ENCODE assay signal across 11 cellular contexts in the genomic region with DNA sequence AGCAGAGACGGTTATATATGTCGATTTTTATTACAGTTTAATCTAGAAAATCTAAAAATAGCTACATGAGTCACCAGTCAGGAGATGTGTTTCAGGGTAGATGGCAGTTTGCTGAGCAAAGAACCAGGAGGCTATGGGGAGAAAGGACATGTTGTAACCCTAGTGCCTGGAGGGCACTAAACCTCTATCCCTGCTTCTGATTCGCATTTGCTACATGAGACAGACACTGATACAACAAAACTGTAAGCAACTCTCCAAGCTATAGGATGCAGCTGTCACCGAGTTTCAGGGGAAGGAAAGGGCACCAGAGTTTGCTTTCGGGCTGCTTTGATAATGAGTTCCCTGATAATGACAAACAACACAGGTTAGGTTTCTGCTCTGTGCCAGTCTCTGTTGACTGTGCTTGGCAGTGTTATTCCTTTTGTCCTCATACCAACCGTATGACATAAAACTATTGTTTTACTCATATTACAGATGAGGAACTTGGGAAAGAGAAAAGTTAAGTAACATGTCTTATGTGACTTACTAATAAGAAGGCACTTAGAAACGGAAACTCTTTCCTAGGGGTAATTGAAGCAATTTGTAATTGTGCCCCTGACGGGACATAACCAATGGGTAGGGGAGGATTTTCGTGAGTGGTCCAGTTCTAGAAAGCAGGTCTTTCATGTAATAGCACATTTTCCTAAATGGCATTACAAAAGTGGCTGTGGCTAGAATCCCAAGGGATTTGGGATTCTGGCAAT. TPM values are rescaled to one million over a fixed set of nuclear protein-coding genes. Genes with fewer than 3 reads are reported as not detected.
DNase-seq lines count a peak whose midpoint lies in the region; ATAC-seq and TF ChIP-seq lines count a peak whose summit lies in the region.
"Had no signal": no experiment of that assay in that cellular context is flagged by ENCODE, and none has a peak within 500 bp of the region (broad histone marks: within the 10 kb centered on the region; RNA-seq: fewer than 3 reads in every experiment).

No MANE protein-coding gene starts in this region.

- H3K27ac ChIP-seq in right atrium auricular region (peak overlapping the region; percentile 77 to 90), tibial artery (peak overlapping the region; percentile 87 to 88)

- intact Hi-C loops in tibial artery (cut with DNase I; ENCODE audit: low total_unique reads) = no loop called here
- intact Hi-C loops in sciatic nerve (cut with DNase I) = no loop called here

- H3K36me3 ChIP-seq in right atrium auricular region = no peaks in the 10 kb centered on the region
- no peaks in the 10 kb centered on the region for H3K36me3 ChIP-seq in tibial artery

- H3K27me3 ChIP-seq in right atrium auricular region (no peaks in the 10 kb centered on the region), tibial artery (no peaks in the 10 kb centered on the region)

- ATAC-seq in GM18858 (IDR thresholded peaks at IDR 0.05; ENCODE audit: unreplicated experiment) = no peak
- no peak for ATAC-seq in sciatic nerve

- H3K9me3 ChIP-seq in right atrium auricular region (no peaks in the 10 kb centered on the region), tibial artery (no peaks in the 10 kb centered on the region)

- no peak for TF ChIP-seq CTCF in right atrium auricular region (IDR thresholded peaks at IDR 0.05)
- TF ChIP-seq CTCF in tibial artery (IDR thresholded peaks at IDR 0.05) = no peak

- H3K4me3 ChIP-seq in right atrium auricular region (no peak overlapping the region), tibial artery (no peak overlapping the region)
- H3K4me3 ChIP-seq: skin epidermis had no signal

- DNase-seq in DMS53 (lab: John Stamatoyannopoulos, UW) (peak; percentile 36), DMS53 treated with DMSO at 0.1 percent for 48 hours (lab: John Stamatoyannopoulos, UW; ENCODE audit: unreplicated experiment) (no peak), amniotic epithelial cell (ENCODE audit: low read depth) (peak; percentile 59), right atrium auricular region (ENCODE audit: low spot score) (peak; percentile 58), tibial artery (no peak), sciatic nerve (ENCODE audit: low spot score) (no peak)
- DNase-seq in stimulated activated CD4-positive, alpha-beta T cell treated with anti-CD3 and anti-CD28 coated beads, Interleukin-12 subunit alpha, Interleukin-12 subunit beta, amount 100 ng/mL, for 4 hours = no peak
- DNase-seq: activated T-cell treated with anti-CD3 and anti-CD28 coated beads, Interleukin-2, amount 50 U/mL, for 48 hours; CD4-positive, CD25-positive, alpha-beta regulatory T cell had no signal

- H3K4me1 ChIP-seq in right atrium auricular region (peaks cover 0 to 70% of the 10 kb centered on the region in 2 donors), tibial artery (peaks cover 0 to 77% (median 62%) of the 10 kb centered on the region in 4 donors)

RNA-seq across cellular contexts. Expression of gene C1orf198, which starts 43.1 kb away (rescaled TPM):
- total RNA-seq in right atrium auricular region (100 to 1,000 TPM in 1 of 2 donors, 10 to 100 TPM in 1; 86.1 to 115 TPM), sciatic nerve (121 TPM)

Comparison
In these comparisons a context has a peak if more than half of its experiments do, and no peak if none do; other contexts are left out.
1. DNase-seq: peak in DMS53 (single experiment), amniotic epithelial cell (single experiment) and right atrium auricular region (single experiment); none in DMS53 treated with DMSO at 0.1 percent for 48 hours (single experiment), tibial artery (0 of 2), stimulated activated CD4-positive, alpha-beta T cell treated with anti-CD3 and anti-CD28 coated beads, Interleukin-12 subunit alpha, Interleukin-12 subunit beta, amount 100 ng/mL, for 4 hours (single experiment) and sciatic nerve (single experiment).